1 cellular context compared by ENCODE assay signal in the genomic region with DNA sequence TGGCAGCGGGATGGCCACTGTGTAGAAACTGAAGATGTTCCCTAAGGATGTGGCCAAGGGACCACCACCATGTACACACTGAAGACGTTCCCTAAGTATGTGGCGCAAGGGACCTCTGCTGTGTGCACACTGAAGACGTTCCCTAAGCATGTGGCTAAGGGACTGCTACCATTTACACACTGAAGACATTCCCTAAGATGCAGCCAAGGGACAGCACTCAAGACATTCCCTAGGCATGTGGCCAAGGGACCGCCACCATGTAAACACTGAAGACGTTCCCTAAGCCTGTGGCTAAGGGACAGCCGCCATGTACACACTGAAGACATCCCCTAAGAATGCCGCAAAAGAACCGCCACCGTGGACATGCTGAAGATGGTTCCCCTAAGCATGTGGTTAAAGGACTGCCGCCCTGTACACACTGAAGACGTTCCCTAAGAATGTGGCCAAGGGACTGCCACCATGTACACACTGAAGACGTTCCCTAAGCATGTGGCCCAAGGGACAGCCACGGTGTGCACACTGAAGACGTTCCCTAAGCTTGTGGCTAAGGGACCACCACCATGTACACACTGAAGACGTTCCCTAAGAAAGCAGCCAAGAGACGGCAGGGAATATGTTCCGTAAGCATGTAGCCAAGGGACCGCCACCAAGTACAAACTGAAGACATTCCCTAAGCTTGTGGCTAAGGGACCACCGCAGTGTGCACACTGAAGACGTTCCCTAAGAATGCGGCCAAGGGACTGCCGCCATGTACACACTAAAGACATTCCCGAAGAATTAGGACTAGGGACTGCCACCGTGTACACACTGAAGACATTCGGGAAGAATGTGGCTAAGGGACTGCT.
TF ChIP-seq lines count a peak whose summit lies in the region.

No MANE protein-coding gene starts in this region.

TF ChIP-seq in K562, 482 proteins besides CTCF, POLR2A, EP300 and RAD21 (continued from another document and continues in another):
- TF ChIP-seq, protein P1, sequence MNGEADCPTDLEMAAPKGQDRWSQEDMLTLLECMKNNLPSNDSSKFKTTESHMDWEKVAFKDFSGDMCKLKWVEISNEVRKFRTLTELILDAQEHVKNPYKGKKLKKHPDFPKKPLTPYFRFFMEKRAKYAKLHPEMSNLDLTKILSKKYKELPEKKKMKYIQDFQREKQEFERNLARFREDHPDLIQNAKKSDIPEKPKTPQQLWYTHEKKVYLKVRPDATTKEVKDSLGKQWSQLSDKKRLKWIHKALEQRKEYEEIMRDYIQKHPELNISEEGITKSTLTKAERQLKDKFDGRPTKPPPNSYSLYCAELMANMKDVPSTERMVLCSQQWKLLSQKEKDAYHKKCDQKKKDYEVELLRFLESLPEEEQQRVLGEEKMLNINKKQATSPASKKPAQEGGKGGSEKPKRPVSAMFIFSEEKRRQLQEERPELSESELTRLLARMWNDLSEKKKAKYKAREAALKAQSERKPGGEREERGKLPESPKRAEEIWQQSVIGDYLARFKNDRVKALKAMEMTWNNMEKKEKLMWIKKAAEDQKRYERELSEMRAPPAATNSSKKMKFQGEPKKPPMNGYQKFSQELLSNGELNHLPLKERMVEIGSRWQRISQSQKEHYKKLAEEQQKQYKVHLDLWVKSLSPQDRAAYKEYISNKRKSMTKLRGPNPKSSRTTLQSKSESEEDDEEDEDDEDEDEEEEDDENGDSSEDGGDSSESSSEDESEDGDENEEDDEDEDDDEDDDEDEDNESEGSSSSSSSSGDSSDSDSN (IDR thresholded peaks at IDR 0.05; ENCODE audit: borderline replicate concordance in 1 of 2, low read depth in 2 of 2, low read length in 2 of 2) = peak in 1 of 2 experiments; percentile 11; a peak in 1 of 4 replicates
- TF ChIP-seq, protein P2, sequence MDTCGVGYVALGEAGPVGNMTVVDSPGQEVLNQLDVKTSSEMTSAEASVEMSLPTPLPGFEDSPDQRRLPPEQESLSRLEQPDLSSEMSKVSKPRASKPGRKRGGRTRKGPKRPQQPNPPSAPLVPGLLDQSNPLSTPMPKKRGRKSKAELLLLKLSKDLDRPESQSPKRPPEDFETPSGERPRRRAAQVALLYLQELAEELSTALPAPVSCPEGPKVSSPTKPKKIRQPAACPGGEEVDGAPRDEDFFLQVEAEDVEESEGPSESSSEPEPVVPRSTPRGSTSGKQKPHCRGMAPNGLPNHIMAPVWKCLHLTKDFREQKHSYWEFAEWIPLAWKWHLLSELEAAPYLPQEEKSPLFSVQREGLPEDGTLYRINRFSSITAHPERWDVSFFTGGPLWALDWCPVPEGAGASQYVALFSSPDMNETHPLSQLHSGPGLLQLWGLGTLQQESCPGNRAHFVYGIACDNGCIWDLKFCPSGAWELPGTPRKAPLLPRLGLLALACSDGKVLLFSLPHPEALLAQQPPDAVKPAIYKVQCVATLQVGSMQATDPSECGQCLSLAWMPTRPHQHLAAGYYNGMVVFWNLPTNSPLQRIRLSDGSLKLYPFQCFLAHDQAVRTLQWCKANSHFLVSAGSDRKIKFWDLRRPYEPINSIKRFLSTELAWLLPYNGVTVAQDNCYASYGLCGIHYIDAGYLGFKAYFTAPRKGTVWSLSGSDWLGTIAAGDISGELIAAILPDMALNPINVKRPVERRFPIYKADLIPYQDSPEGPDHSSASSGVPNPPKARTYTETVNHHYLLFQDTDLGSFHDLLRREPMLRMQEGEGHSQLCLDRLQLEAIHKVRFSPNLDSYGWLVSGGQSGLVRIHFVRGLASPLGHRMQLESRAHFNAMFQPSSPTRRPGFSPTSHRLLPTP (IDR thresholded peaks at IDR 0.05; ENCODE audit: borderline replicate concordance, extremely low read depth, insufficient read length) = no peak
- TF ChIP-seq ZNF197 (CRISPR knock-in tag; IDR thresholded peaks at IDR 0.05; ENCODE audit: low read depth) (0 out of 2 replicates have a peak, but pooled peaks have one; percentile 56), FOXJ2 (tag; IDR thresholded peaks at IDR 0.05) (peak; percentile 23; the same call in 1 of the 2 replicates), TRIM28 (IDR thresholded peaks at IDR 0.05) (no peak), SMAD4 (CRISPR knock-in tag; conservative IDR thresholded peaks at IDR 0.05) (0 out of 2 replicates have a peak, but pooled peaks have one; percentile 30), RB1 (IDR thresholded peaks at IDR 0.05; ENCODE audit: low read depth) (peak; percentile 53; the same call in 1 of the 2 replicates), SMC3 (conservative IDR thresholded peaks at IDR 0.05; ENCODE audit: insufficient read depth, low read depth, low read length) (0 out of 2 replicates have a peak, but pooled peaks have one; percentile 20), STAT5B (CRISPR knock-in tag; IDR thresholded peaks at IDR 0.05) (no peak), ETV1 (tag; conservative IDR thresholded peaks at IDR 0.05; ENCODE audit: low read depth) (no peak), RFX1 (IDR thresholded peaks at IDR 0.05) (peak; percentile 51), NFIC (IDR thresholded peaks at IDR 0.05) (peak; percentile 99), SP1 (CRISPR knock-in tag; IDR thresholded peaks at IDR 0.05) (peak; percentile 65), ZC3H4 (CRISPR knock-in tag; IDR thresholded peaks at IDR 0.05; ENCODE audit: borderline replicate concordance) (no peak), ZNF239 (CRISPR knock-in tag; IDR thresholded peaks at IDR 0.05) (no peak), MEIS2 (IDR thresholded peaks at IDR 0.05; ENCODE audit: partially characterized antibody) (peak; percentile 1), STAT5A (IDR thresholded peaks at IDR 0.05; ENCODE audit: borderline replicate concordance, low read length) (peak; percentile 24; the same call in 1 of the 2 replicates), LCOR (CRISPR knock-in tag; IDR thresholded peaks at IDR 0.05) (peak; percentile 85; the same call in 1 of the 2 replicates), ZBTB7A (IDR thresholded peaks at IDR 0.05; ENCODE audit: borderline replicate concordance, control insufficient read depth, low read depth, low read length) (no peak), EHMT2 (IDR thresholded peaks at IDR 0.05) (peak; percentile 100), FOSL1 (tag; conservative IDR thresholded peaks at IDR 0.05) (no peak), ZFP1 (CRISPR knock-in tag; IDR thresholded peaks at IDR 0.05) (no peak), BRD4 (IDR thresholded peaks at IDR 0.05) (no peak), CEBPG (CRISPR knock-in tag; IDR thresholded peaks at IDR 0.05) (peak; percentile 84), CEBPG (tag; conservative IDR thresholded peaks at IDR 0.05 in 1 of 2, IDR thresholded peaks at IDR 0.05 in 1 of 2) (peak; percentile 68 to 87), ZNF584 (CRISPR knock-in tag; IDR thresholded peaks at IDR 0.05; ENCODE audit: low read depth) (no peak), ZNF586 (CRISPR knock-in tag; conservative IDR thresholded peaks at IDR 0.05) (no peak), GATAD2A (IDR thresholded peaks at IDR 0.05) (no peak), ZNF766 (CRISPR knock-in tag; conservative IDR thresholded peaks at IDR 0.05) (no peak), COPS2 (conservative IDR thresholded peaks at IDR 0.05) (no peak), ESRRB (CRISPR knock-in tag; IDR thresholded peaks at IDR 0.05; ENCODE audit: borderline replicate concordance) (no peak), ATF7 (IDR thresholded peaks at IDR 0.05) (peak; percentile 39; the same call in 1 of the 2 replicates), KAT7 (CRISPR knock-in tag; IDR thresholded peaks at IDR 0.05; ENCODE audit: borderline replicate concordance) (peak; percentile 75; the same call in 1 of the 2 replicates), CEBPB (tag; IDR thresholded peaks at IDR 0.05) (peak; percentile 94), THRAP3 (IDR thresholded peaks at IDR 0.05; ENCODE audit: borderline replicate concordance) (no peak), ARNT (IDR thresholded peaks at IDR 0.05) (peak; percentile 73 to 86), KLF10 (CRISPR knock-in tag; IDR thresholded peaks at IDR 0.05) (no peak), ESRRA (IDR thresholded peaks at IDR 0.05; ENCODE audit: borderline replicate concordance, low read depth) (peak; percentile 71; the same call in 1 of the 2 replicates), E2F6 (IDR thresholded peaks at IDR 0.05; ENCODE audit: borderline replicate concordance in 1 of 2, extremely low read depth in 1 of 2, insufficient read depth in 1 of 2, insufficient read length in 1 of 2, low read depth in 1 of 2, low read length in 1 of 2, poor library complexity in 1 of 2, severe bottlenecking in 1 of 2) (peak in 1 of 2 experiments; percentile 8), CTBP1 (IDR thresholded peaks at IDR 0.05; ENCODE audit: borderline replicate concordance) (peak; percentile 67; the same call in 1 of the 2 replicates), MITF (IDR thresholded peaks at IDR 0.05) (0 out of 2 replicates have a peak, but pooled peaks have one; percentile 11), NR2C1 (IDR thresholded peaks at IDR 0.05) (no peak), NR2C1 (tag; IDR thresholded peaks at IDR 0.05) (no peak), NCOR1 (IDR thresholded peaks at IDR 0.05) (0 out of 2 replicates have a peak, but pooled peaks have one; percentile 12)
- TF ChIP-seq, protein P3, sequence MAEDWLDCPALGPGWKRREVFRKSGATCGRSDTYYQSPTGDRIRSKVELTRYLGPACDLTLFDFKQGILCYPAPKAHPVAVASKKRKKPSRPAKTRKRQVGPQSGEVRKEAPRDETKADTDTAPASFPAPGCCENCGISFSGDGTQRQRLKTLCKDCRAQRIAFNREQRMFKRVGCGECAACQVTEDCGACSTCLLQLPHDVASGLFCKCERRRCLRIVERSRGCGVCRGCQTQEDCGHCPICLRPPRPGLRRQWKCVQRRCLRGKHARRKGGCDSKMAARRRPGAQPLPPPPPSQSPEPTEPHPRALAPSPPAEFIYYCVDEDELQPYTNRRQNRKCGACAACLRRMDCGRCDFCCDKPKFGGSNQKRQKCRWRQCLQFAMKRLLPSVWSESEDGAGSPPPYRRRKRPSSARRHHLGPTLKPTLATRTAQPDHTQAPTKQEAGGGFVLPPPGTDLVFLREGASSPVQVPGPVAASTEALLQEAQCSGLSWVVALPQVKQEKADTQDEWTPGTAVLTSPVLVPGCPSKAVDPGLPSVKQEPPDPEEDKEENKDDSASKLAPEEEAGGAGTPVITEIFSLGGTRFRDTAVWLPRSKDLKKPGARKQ (CRISPR knock-in tag; IDR thresholded peaks at IDR 0.05) = no peak
- TF ChIP-seq, protein P4, sequence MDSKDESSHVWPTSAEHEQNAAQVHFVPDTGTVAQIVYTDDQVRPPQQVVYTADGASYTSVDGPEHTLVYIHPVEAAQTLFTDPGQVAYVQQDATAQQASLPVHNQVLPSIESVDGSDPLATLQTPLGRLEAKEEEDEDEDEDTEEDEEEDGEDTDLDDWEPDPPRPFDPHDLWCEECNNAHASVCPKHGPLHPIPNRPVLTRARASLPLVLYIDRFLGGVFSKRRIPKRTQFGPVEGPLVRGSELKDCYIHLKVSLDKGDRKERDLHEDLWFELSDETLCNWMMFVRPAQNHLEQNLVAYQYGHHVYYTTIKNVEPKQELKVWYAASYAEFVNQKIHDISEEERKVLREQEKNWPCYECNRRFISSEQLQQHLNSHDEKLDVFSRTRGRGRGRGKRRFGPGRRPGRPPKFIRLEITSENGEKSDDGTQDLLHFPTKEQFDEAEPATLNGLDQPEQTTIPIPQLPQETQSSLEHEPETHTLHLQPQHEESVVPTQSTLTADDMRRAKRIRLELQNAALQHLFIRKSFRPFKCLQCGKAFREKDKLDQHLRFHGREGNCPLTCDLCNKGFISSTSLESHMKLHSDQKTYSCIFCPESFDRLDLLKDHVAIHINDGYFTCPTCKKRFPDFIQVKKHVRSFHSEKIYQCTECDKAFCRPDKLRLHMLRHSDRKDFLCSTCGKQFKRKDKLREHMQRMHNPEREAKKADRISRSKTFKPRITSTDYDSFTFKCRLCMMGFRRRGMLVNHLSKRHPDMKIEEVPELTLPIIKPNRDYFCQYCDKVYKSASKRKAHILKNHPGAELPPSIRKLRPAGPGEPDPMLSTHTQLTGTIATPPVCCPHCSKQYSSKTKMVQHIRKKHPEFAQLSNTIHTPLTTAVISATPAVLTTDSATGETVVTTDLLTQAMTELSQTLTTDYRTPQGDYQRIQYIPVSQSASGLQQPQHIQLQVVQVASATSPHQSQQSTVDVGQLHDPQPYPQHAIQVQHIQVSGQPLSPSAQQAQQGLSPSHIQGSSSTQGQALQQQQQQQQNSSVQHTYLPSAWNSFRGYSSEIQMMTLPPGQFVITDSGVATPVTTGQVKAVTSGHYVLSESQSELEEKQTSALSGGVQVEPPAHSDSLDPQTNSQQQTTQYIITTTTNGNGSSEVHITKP (IDR thresholded peaks at IDR 0.05; ENCODE audit: partially characterized antibody) = no peak
- TF ChIP-seq, protein P5, sequence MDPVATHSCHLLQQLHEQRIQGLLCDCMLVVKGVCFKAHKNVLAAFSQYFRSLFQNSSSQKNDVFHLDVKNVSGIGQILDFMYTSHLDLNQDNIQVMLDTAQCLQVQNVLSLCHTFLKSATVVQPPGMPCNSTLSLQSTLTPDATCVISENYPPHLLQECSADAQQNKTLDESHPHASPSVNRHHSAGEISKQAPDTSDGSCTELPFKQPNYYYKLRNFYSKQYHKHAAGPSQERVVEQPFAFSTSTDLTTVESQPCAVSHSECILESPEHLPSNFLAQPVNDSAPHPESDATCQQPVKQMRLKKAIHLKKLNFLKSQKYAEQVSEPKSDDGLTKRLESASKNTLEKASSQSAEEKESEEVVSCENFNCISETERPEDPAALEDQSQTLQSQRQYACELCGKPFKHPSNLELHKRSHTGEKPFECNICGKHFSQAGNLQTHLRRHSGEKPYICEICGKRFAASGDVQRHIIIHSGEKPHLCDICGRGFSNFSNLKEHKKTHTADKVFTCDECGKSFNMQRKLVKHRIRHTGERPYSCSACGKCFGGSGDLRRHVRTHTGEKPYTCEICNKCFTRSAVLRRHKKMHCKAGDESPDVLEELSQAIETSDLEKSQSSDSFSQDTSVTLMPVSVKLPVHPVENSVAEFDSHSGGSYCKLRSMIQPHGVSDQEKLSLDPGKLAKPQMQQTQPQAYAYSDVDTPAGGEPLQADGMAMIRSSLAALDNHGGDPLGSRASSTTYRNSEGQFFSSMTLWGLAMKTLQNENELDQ (CRISPR knock-in tag; IDR thresholded peaks at IDR 0.05; ENCODE audit: borderline replicate concordance) = no peak
